In the genomic region with DNA sequence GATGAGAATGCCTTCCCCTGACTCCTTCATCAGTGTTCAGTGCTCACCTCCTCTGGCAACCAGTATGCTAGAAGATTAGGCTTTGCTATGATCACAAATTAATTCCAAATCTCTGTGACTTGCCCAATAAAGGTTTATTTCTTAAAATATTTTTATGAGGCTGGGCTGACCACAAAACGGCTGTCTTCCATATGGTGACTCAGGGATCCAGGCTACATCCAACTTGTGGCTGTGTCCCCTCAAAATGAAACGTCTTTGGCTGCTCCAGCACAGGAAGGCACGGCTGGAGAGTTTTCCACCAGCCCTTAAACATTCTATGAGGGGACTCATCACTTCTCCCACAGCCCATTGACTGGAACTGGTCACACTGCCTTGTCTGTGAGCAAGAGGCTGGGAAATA, we compare ENCODE assay signal across 24 cellular contexts.
"Had no signal": no experiment of that assay in that cellular context is flagged by ENCODE, and none has a peak within 500 bp of the region (broad histone marks: within the 10 kb centered on the region; RNA-seq: fewer than 3 reads in every experiment).

No MANE protein-coding gene starts in this region.

- H3K27me3 ChIP-seq: esophagus muscularis mucosa, ovary, sigmoid colon, stomach, thyroid gland, vagina had no signal

- H3K4me3 Mint-ChIP-seq: natural killer cell; stimulated activated effector memory CD8-positive, alpha-beta T cell treated with anti-CD3 and anti-CD28 coated beads, Interleukin-12 subunit alpha, Interleukin-12 subunit beta, amount 100 ng/mL, for 72 hours had no signal

- H3K9me3 ChIP-seq: lower lobe of right lung, ovary, psoas muscle, sigmoid colon, stomach, thyroid gland, vagina had no signal

- H3K36me3 ChIP-seq: esophagus muscularis mucosa, heart right ventricle, lower lobe of right lung, ovary, sigmoid colon, thyroid gland, vagina had no signal

- DNase-seq: dermis blood vessel endothelial cell; effector memory CD4-positive, alpha-beta T cell; foreskin melanocyte; glutamatergic neuron; heart right ventricle; hippocampal formation; left colon; left ventricle myocardium superior; lower lobe of right lung; natural killer cell; occipital lobe; ovary; psoas muscle; right cardiac atrium; sigmoid colon; stimulated activated CD4-positive, alpha-beta T cell treated with anti-CD3 and anti-CD28 coated beads, Interleukin-2, amount 100 ng/mL, for 24 hours; stimulated activated CD4-positive, alpha-beta T cell treated with anti-CD3 and anti-CD28 coated beads, Interleukin-4, amount 100 ng/mL, for 24 hours; stimulated activated naive CD4-positive, alpha-beta T cell treated with Interleukin-2 at 50 U/mL for 16 hours; stomach; thyroid gland; trophoblast cell had no signal

- H3K27ac ChIP-seq: esophagus muscularis mucosa, heart right ventricle, lower lobe of right lung, ovary, psoas muscle, sigmoid colon, stomach, thyroid gland, vagina had no signal

- H3K4me3 ChIP-seq: esophagus muscularis mucosa, heart right ventricle, lower lobe of right lung, ovary, psoas muscle, sigmoid colon, stomach, thyroid gland, vagina had no signal

- H3K36me3 Mint-ChIP-seq: natural killer cell; stimulated activated effector memory CD8-positive, alpha-beta T cell treated with anti-CD3 and anti-CD28 coated beads, Interleukin-12 subunit alpha, Interleukin-12 subunit beta, amount 100 ng/mL, for 72 hours had no signal

- H3K4me1 ChIP-seq: esophagus muscularis mucosa, heart right ventricle, lower lobe of right lung, psoas muscle, sigmoid colon, stomach, thyroid gland, vagina had no signal

- H3K27ac Mint-ChIP-seq: natural killer cell; stimulated activated effector memory CD8-positive, alpha-beta T cell treated with anti-CD3 and anti-CD28 coated beads, Interleukin-12 subunit alpha, Interleukin-12 subunit beta, amount 100 ng/mL, for 72 hours had no signal

- H3K9me3 Mint-ChIP-seq: stimulated activated effector memory CD8-positive, alpha-beta T cell treated with anti-CD3 and anti-CD28 coated beads, Interleukin-12 subunit alpha, Interleukin-12 subunit beta, amount 100 ng/mL, for 72 hours had no signal

- H3K4me1 Mint-ChIP-seq: natural killer cell; stimulated activated effector memory CD8-positive, alpha-beta T cell treated with anti-CD3 and anti-CD28 coated beads, Interleukin-12 subunit alpha, Interleukin-12 subunit beta, amount 100 ng/mL, for 72 hours had no signal
